27 cellular contexts compared by ENCODE assay signal in genomic region chr14:22622220-22622619, GRCh38. TPM values are rescaled to one million over a fixed set of nuclear protein-coding genes. Genes with fewer than 3 reads are reported as not detected.
DNase-seq lines count a peak whose midpoint lies in the region; ATAC-seq and TF ChIP-seq lines count a peak whose summit lies in the region.
"Had no signal": no experiment of that assay in that cellular context is flagged by ENCODE, and none has a peak within 500 bp of the region (broad histone marks: within the 10 kb centered on the region; RNA-seq: fewer than 3 reads in every experiment).

No MANE protein-coding gene starts in this region.

- H3K27me3 ChIP-seq in ACC112 (ENCODE audit: insufficient read depth, low read length) (no peaks in the 10 kb centered on the region), thyroid gland (no peaks in the 10 kb centered on the region)

- intact Hi-C loops in thyroid gland (cut with DNase I), result no loop called here

- DNase-seq in HS-27A (ENCODE audit: low read depth) (peak; percentile 38), cardiac fibroblast (ENCODE audit: low read depth in 2 of 2) (peak; percentile 11 to 50), foreskin fibroblast (peak; percentile 74 to 88), NCI-H526 treated with DMSO at 0.1 percent for 48 hours (lab: John Stamatoyannopoulos, UW) (no peak), thyroid gland (no peak), cerebellar cortex (ENCODE audit: low spot score) (no peak)
- DNase-seq: activated B cell treated with CpG ODN at 0.5 μM for 24 hours; activated CD4-positive, alpha-beta memory T cell treated with anti-CD3 and anti-CD28 coated beads for 36 hours; activated effector memory CD4-positive, alpha-beta T cell treated with Interleukin-2 at 50 U/mL for 16 hours; activated naive CD8-positive, alpha-beta T cell treated with anti-CD3 and anti-CD28 coated beads, Interleukin-2, amount 50 U/mL, for 24 hours; COR-L47; kidney glomerular epithelial cell; MM.1S; naive thymus-derived CD4-positive, alpha-beta T cell; NCI-H1436; NCI-H2171; NCI-H524 treated with DMSO at 0.1 percent for 48 hours; occipital lobe; SK-N-SH had no signal

- H3K36me3 ChIP-seq in ACC112 (ENCODE audit: insufficient read depth, low read length), result no peaks in the 10 kb centered on the region
- H3K36me3 ChIP-seq in thyroid gland, result no peaks in the 10 kb centered on the region

- no peaks in the 10 kb centered on the region for H3K9me3 ChIP-seq in thyroid gland
- H3K9me3 ChIP-seq: SK-N-SH had no signal

- no peak overlapping the region for H3K4me3 ChIP-seq in ACC112 (ENCODE audit: low read depth, low read length)
- H3K4me3 ChIP-seq in cardiac fibroblast (replicated peaks in 1 of 2; ENCODE audit: low read depth in 2 of 2, low read length in 2 of 2), result no peak overlapping the region
- H3K4me3 ChIP-seq in foreskin fibroblast (ENCODE audit: low read depth in 1 of 2, low read length in 2 of 2), result no peak overlapping the region
- no peak overlapping the region for H3K4me3 ChIP-seq in thyroid gland (replicated peaks in 1 of 3)

- TF ChIP-seq CTCF in cardiac fibroblast (IDR thresholded peaks at IDR 0.05; ENCODE audit: low read depth, low read length) (no peak), foreskin fibroblast (IDR thresholded peaks at IDR 0.05; ENCODE audit: low read depth, low read length) (no peak), thyroid gland (IDR thresholded peaks at IDR 0.05) (no peak)

- peaks cover 9% of the 10 kb centered on the region for H3K4me1 ChIP-seq in ACC112 (ENCODE audit: control insufficient read depth, insufficient read depth, low read length, unreplicated experiment)
- no peaks in the 10 kb centered on the region for H3K4me1 ChIP-seq in thyroid gland

- no peak for ATAC-seq in HG03342 (IDR thresholded peaks at IDR 0.05; ENCODE audit: unreplicated experiment)
- ATAC-seq: activated naive CD8-positive, alpha-beta T cell treated with anti-CD3 and anti-CD28 coated beads, Interleukin-2, amount 50 U/mL, for 24 hours; naive thymus-derived CD4-positive, alpha-beta T cell had no signal

- peak overlapping the region; percentile 81 for H2AFZ ChIP-seq in ACC112 (ENCODE audit: low read length, unreplicated experiment)

- 87 to 91% methylated on average over 2 of the region's 2 CpGs for WGBS in thyroid gland, 2 donors

- H3K27ac ChIP-seq in ACC112 (ENCODE audit: low read depth, low read length) (peak overlapping the region; percentile 57; the same call in 1 of the 2 replicates), thyroid gland (no peak overlapping the region)
- H3K27ac ChIP-seq: HL-60, RWPE1 had no signal

- no peaks in the 10 kb centered on the region for H3K79me2 ChIP-seq in ACC112 (ENCODE audit: control insufficient read depth, insufficient read depth, low read length, unreplicated experiment)

- TF ChIP-seq POLR2A in thyroid gland (IDR thresholded peaks at IDR 0.05), result no peak

RNA-seq across cellular contexts. Expression of gene OR6J1, which starts 21.9 kb away (rescaled TPM):
- total RNA-seq in thyroid gland, result not detected
- total RNA-seq: A172; activated B cell treated with CpG ODN at 0.5 μM for 24 hours; activated CD4-positive, alpha-beta memory T cell treated with anti-CD3 and anti-CD28 coated beads for 36 hours; B cell; endothelial cell of umbilical vein; naive thymus-derived CD4-positive, alpha-beta T cell; occipital lobe; ureter had no signal

RNA-seq across cellular contexts. Expression of gene ABHD4, which starts 24.1 kb away (rescaled TPM):
- total RNA-seq in thyroid gland, result 10 to 100 TPM; 31.5 to 66.4 (median 53.7) TPM

RNA-seq across cellular contexts. Expression of gene DAD1, which starts 33.2 kb away (rescaled TPM):
- total RNA-seq in thyroid gland, result 100 to 1,000 TPM; 235 to 430 (median 335) TPM

Comparison
In these comparisons a context has a peak if more than half of its experiments do, and no peak if none do; other contexts are left out.
1. DNase-seq: peak in HS-27A (single experiment), cardiac fibroblast (2 of 2) and foreskin fibroblast (2 of 2); none in NCI-H526 treated with DMSO at 0.1 percent for 48 hours (single experiment), thyroid gland (0 of 2) and cerebellar cortex (single experiment).